In the genomic region with DNA sequence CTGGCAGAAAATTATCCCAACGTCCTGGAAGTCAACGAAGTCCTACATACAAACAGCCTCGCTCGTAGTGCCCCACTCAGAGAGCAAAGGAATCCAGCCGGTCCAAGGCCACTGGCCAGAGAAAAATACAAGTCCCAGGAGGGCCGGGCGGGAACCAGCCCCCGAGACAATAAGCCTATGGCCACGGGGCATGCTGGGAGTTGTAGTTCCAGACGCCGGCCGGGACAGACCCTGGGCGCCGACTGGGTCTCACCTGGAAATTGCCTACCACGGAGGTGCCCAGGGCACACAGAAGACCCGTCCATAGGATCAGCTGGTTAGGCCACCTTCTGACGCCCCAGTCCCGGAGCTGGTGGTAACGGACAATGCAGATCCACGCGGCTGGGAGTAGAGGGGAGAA, we compare ENCODE assay signal across 11 cellular contexts. TPM values are rescaled to one million over a fixed set of nuclear protein-coding genes. Genes with fewer than 3 reads are reported as not detected.
A peak's percentile ranks its signal among the peaks of the same experiment; 100 is the strongest.
DNase-seq lines count a peak whose midpoint lies in the region; ATAC-seq and TF ChIP-seq lines count a peak whose summit lies in the region.
"Had no signal": no experiment of that assay in that cellular context is flagged by ENCODE, and none has a peak within 500 bp of the region (broad histone marks: within the 10 kb centered on the region; RNA-seq: fewer than 3 reads in every experiment).

No MANE protein-coding gene starts in this region.

- TF ChIP-seq CTCF in right lobe of liver (IDR thresholded peaks at IDR 0.05) (no peak), esophagus squamous epithelium (IDR thresholded peaks at IDR 0.05) (no peak), Peyer's patch (IDR thresholded peaks at IDR 0.05) (no peak)

- H3K4me1 ChIP-seq in HUES6 (ENCODE audit: control insufficient read depth, insufficient read depth, low read length), result peaks cover 4% of the 10 kb centered on the region; the same call in 1 of the 2 replicates
- no peaks in the 10 kb centered on the region for H3K4me1 ChIP-seq in right lobe of liver
- no peaks in the 10 kb centered on the region for H3K4me1 ChIP-seq in esophagus squamous epithelium
- peaks cover 0 to 14% (median 0%) of the 10 kb centered on the region in 4 donors for H3K4me1 ChIP-seq in Peyer's patch

- ATAC-seq in right lobe of liver (peak; percentile 22 to 42 (median 31)), HG03469 (IDR thresholded peaks at IDR 0.05; ENCODE audit: unreplicated experiment) (no peak), HG03039 (IDR thresholded peaks at IDR 0.05; ENCODE audit: unreplicated experiment) (no peak)

- no peaks in the 10 kb centered on the region for H3K9me3 ChIP-seq in HUES6 (ENCODE audit: control insufficient read depth, insufficient read depth, low read depth, low read length)
- H3K9me3 ChIP-seq in right lobe of liver, result no peaks in the 10 kb centered on the region
- no peaks in the 10 kb centered on the region for H3K9me3 ChIP-seq in esophagus squamous epithelium
- H3K9me3 ChIP-seq in Peyer's patch, result no peaks in the 10 kb centered on the region

- H3K27ac ChIP-seq in HUES6 (ENCODE audit: low read depth, low read length) (no peak overlapping the region), right lobe of liver (no peak overlapping the region), esophagus squamous epithelium (no peak overlapping the region), Peyer's patch (no peak overlapping the region)

- H3K36me3 ChIP-seq in HUES6 (ENCODE audit: control insufficient read depth, insufficient read depth, low read length) (no peaks in the 10 kb centered on the region), right lobe of liver (no peaks in the 10 kb centered on the region), esophagus squamous epithelium (no peaks in the 10 kb centered on the region), Peyer's patch (peaks cover 0 to 39% (median 0%) of the 10 kb centered on the region in 3 donors)

- 32% methylated on average over 12 of the region's 21 CpGs for WGBS in right lobe of liver (ENCODE audit: insufficient coverage, low coverage, low lambda C conversion rate, missing lambda C conversion rate)
- 20 to 36% methylated on average over 9 to 12 of the region's 21 CpGs for WGBS in esophagus squamous epithelium, 2 donors

- DNase-seq in Ammon's horn (ENCODE audit: low spot score) (peak; percentile 30), cerebellum (ENCODE audit: low spot score) (peak; percentile 85), right lobe of liver (no peak), esophagus squamous epithelium (lab: John Stamatoyannopoulos, UW) (no peak), Peyer's patch (no peak)
- DNase-seq: activated effector memory CD4-positive, alpha-beta T cell treated with Interleukin-2 at 50 U/mL for 16 hours; DMS79 treated with DMSO at 0.1 percent for 48 hours had no signal

- H3K27me3 ChIP-seq in HUES6 (ENCODE audit: control insufficient read depth, insufficient read depth, low read length), result no peaks in the 10 kb centered on the region
- no peaks in the 10 kb centered on the region for H3K27me3 ChIP-seq in right lobe of liver
- peaks cover 0 to 42% (median 0%) of the 10 kb centered on the region in 4 donors for H3K27me3 ChIP-seq in esophagus squamous epithelium
- no peaks in the 10 kb centered on the region for H3K27me3 ChIP-seq in Peyer's patch

- H3K4me3 ChIP-seq in HUES6 (ENCODE audit: low read depth, low read length) (peak overlapping the region; percentile 56), right lobe of liver (no peak overlapping the region), esophagus squamous epithelium (peak overlapping the region in 1 of 4 donors; percentile 13), Peyer's patch (peak overlapping the region in 1 of 4 donors; percentile 46)

- no peak overlapping the region for H3K9ac ChIP-seq in HUES6 (ENCODE audit: low read length)

- TF ChIP-seq POLR2A in right lobe of liver (IDR thresholded peaks at IDR 0.05) (no peak), esophagus squamous epithelium (IDR thresholded peaks at IDR 0.05) (no peak), Peyer's patch (IDR thresholded peaks at IDR 0.05) (no peak)

- intact Hi-C loops in right lobe of liver (cut with DNase I), result no loop called here
- intact Hi-C loops in esophagus squamous epithelium (cut with DNase I), result no loop called here

RNA-seq across cellular contexts. Expression of gene TMEM150B, which starts 5.4 kb away (rescaled TPM):
- total RNA-seq in cerebellum, result 0.73 TPM
- total RNA-seq in right lobe of liver, result 1 to 10 TPM; 1.1 to 5.6 (median 2.2) TPM
- 1 to 10 TPM in 1 of 4 donors, not detected in 3; 1.7 TPM for total RNA-seq in esophagus squamous epithelium
- total RNA-seq in Peyer's patch, result 100 to 1,000 TPM in 3 of 4 donors, 10 to 100 TPM in 1; 26.4 to 235 (median 199) TPM
- total RNA-seq: kidney epithelial cell had no signal

RNA-seq across cellular contexts. Expression of gene KMT5C, which starts 19.9 kb away (rescaled TPM):
- total RNA-seq in cerebellum (17.1 TPM), right lobe of liver (1 to 10 TPM; 2.3 to 5.3 (median 3.7) TPM), esophagus squamous epithelium (1 to 10 TPM; 5.3 to 9.9 (median 8.2) TPM), Peyer's patch (10 to 100 TPM; 14.4 to 45.6 (median 43.9) TPM)

RNA-seq across cellular contexts. Expression of gene COX6B2, which starts 34.7 kb away (rescaled TPM):
- total RNA-seq in cerebellum, result 0.45 TPM
- total RNA-seq in right lobe of liver, result not detected
- total RNA-seq in esophagus squamous epithelium, result 1 to 10 TPM in 1 of 4 donors, under 1 TPM in 2, not detected in 1; 0.66 to 1.4 (median 0.95) TPM
- not detected for total RNA-seq in Peyer's patch

RNA-seq across cellular contexts. Expression of gene BRSK1, which starts 36.0 kb away (rescaled TPM):
- total RNA-seq in cerebellum (69.8 TPM), right lobe of liver (under 1 TPM in 3 of 6 experiments, not detected in 3; 0.20 to 0.29 (median 0.24) TPM), esophagus squamous epithelium (1 to 10 TPM in 1 of 4 donors, under 1 TPM in 1, not detected in 2; 0.73 to 1.1 TPM), Peyer's patch (1 to 10 TPM in 3 of 4 donors, under 1 TPM in 1; 0.35 to 6.6 (median 3.0) TPM)

RNA-seq across cellular contexts. Expression of gene HSPBP1, which starts 39.9 kb away (rescaled TPM):
- total RNA-seq in cerebellum (12.5 TPM), right lobe of liver (10 to 100 TPM; 11.3 to 28.3 (median 15.6) TPM), esophagus squamous epithelium (10 to 100 TPM; 27.1 to 40.7 (median 32.4) TPM), Peyer's patch (10 to 100 TPM; 14.4 to 38.0 (median 25.6) TPM)

Comparison
In these comparisons a context has a peak if more than half of its experiments do, and no peak if none do; other contexts are left out.
1. DNase-seq: peak in Ammon's horn (single experiment) and cerebellum (single experiment); none in right lobe of liver (0 of 3), esophagus squamous epithelium (single experiment) and Peyer's patch (0 of 3).
2. ATAC-seq: peak in right lobe of liver (4 of 4); none in HG03469 (single experiment) and HG03039 (single experiment).
3. RNA of gene TMEM150B, which starts 5.4 kb away (total RNA-seq): 26.4 to 235 TPM in Peyer's patch; 1.1 to 5.6 TPM in right lobe of liver, 0.73 TPM in cerebellum (single experiment) and 1.7 TPM in esophagus squamous epithelium; every median in the first group is over 4 times any median in the second.